8 cellular contexts compared by ENCODE assay signal in genomic region chr1:91502882-91503184, GRCh38. TPM values are rescaled to one million over a fixed set of nuclear protein-coding genes. Genes with fewer than 3 reads are reported as not detected.
DNase-seq lines count a peak whose midpoint lies in the region; ATAC-seq and TF ChIP-seq lines count a peak whose summit lies in the region.

No MANE protein-coding gene starts in this region.

- H3K27me3 Mint-ChIP-seq in activated CD4-positive, alpha-beta T cell treated with anti-CD3 and anti-CD28 coated beads, Interleukin-2, amount 10 ng/mL, durations not matched to agents 7 days and 5 days, result no peaks in the 10 kb centered on the region

- H3K27ac ChIP-seq in body of pancreas (no peak overlapping the region), coronary artery (no peak overlapping the region)

- H3K36me3 Mint-ChIP-seq in activated CD4-positive, alpha-beta T cell treated with anti-CD3 and anti-CD28 coated beads, Interleukin-2, amount 10 ng/mL, durations not matched to agents 7 days and 5 days (ENCODE audit: low read depth), result peaks cover 19% of the 10 kb centered on the region

- no peak overlapping the region for H3K4me3 ChIP-seq in adipocyte (ENCODE audit: low read length)
- no peak overlapping the region for H3K4me3 ChIP-seq in body of pancreas
- H3K4me3 ChIP-seq in coronary artery, result no peak overlapping the region

- H3K36me3 ChIP-seq in adipocyte (ENCODE audit: control insufficient read depth, insufficient read depth, low read length, severe bottlenecking) (no peaks in the 10 kb centered on the region), body of pancreas (replicated peaks in 1 of 2; ENCODE audit: insufficient read depth in 1 of 2, low read depth in 2 of 2) (no peaks in the 10 kb centered on the region)

- no peak overlapping the region for H3K4me3 Mint-ChIP-seq in activated CD4-positive, alpha-beta T cell treated with anti-CD3 and anti-CD28 coated beads, Interleukin-2, amount 10 ng/mL, durations not matched to agents 7 days and 5 days

- no peak overlapping the region for H3K27ac Mint-ChIP-seq in activated CD4-positive, alpha-beta T cell treated with anti-CD3 and anti-CD28 coated beads, Interleukin-2, amount 10 ng/mL, durations not matched to agents 7 days and 5 days

- intact Hi-C loops in body of pancreas (cut with DNase I), result no loop called here

- WGBS in body of pancreas, 2 donors, result 64 to 92% methylated on average over 1 of the region's 1 CpG

- H3K27me3 ChIP-seq in adipocyte (replicated peaks; ENCODE audit: control insufficient read depth, insufficient read depth, low read length) (no peaks in the 10 kb centered on the region), body of pancreas (no peaks in the 10 kb centered on the region)

- ATAC-seq in body of pancreas, result no peak

- POLR2A ChIA-PET in activated CD4-positive, alpha-beta T cell treated with anti-CD3 and anti-CD28 coated beads, Interleukin-2, amount 10 ng/mL, durations not matched to agents 7 days and 5 days (lab: Charles Lee), result no interaction called here

- TF ChIP-seq POLR2A in body of pancreas (IDR thresholded peaks at IDR 0.05), result no peak

- peaks cover 33% of the 10 kb centered on the region for H3K4me1 Mint-ChIP-seq in activated CD4-positive, alpha-beta T cell treated with anti-CD3 and anti-CD28 coated beads, Interleukin-2, amount 10 ng/mL, durations not matched to agents 7 days and 5 days

- H3K9ac ChIP-seq in adipocyte (ENCODE audit: low read length), result peak overlapping the region; percentile 21

- no peak for TF ChIP-seq CTCF in body of pancreas (IDR thresholded peaks at IDR 0.05)
- TF ChIP-seq CTCF in coronary artery (IDR thresholded peaks at IDR 0.05), result no peak

- H3K4me1 ChIP-seq in adipocyte (ENCODE audit: control insufficient read depth, insufficient read depth, low read length) (peaks cover 16% of the 10 kb centered on the region), body of pancreas (peaks cover 14% of the 10 kb centered on the region)

- H3K9me3 Mint-ChIP-seq in activated CD4-positive, alpha-beta T cell treated with anti-CD3 and anti-CD28 coated beads, Interleukin-2, amount 10 ng/mL, durations not matched to agents 7 days and 5 days, result no peaks in the 10 kb centered on the region

- peak; percentile 19 for DNase-seq in activated CD4-positive, alpha-beta T cell treated with anti-CD3 and anti-CD28 coated beads, Interleukin-2, amount 10 ng/mL, durations not matched to agents 7 days and 5 days
- DNase-seq in activated CD4-positive, alpha-beta T cell treated with anti-CD3 and anti-CD28 coated beads, Interleukin-2, amount 50 U/mL, for 4 hours, result no peak
- DNase-seq in MV-4-11 (lab: John Stamatoyannopoulos, UW) (peak; percentile 6), adipocyte (ENCODE audit: low read depth) (no peak), renal cortical epithelial cell (ENCODE audit: low read depth) (peak; percentile 8), SKM-1 (lab: John Stamatoyannopoulos, UW; ENCODE audit: unreplicated experiment) (no peak), body of pancreas (no peak), coronary artery (ENCODE audit: low spot score) (no peak)

- CTCF ChIA-PET in activated CD4-positive, alpha-beta T cell treated with anti-CD3 and anti-CD28 coated beads, Interleukin-2, amount 10 ng/mL, durations not matched to agents 7 days and 5 days (lab: Charles Lee), result interaction anchor here (0.6 to 2.7 kb wide), 2 partner anchors 12 to 811 kb away, joined by 3 to 7 read pairs; no protein-coding TSS in a partner anchor

- H3K9me3 ChIP-seq in adipocyte (ENCODE audit: control insufficient read depth, low read length) (no peaks in the 10 kb centered on the region), body of pancreas (no peaks in the 10 kb centered on the region)

RNA-seq across cellular contexts. Expression of gene CDC7, which starts 2.2 kb away (rescaled TPM):
- 10 to 100 TPM; 31.4 to 34.7 TPM for total RNA-seq in activated CD4-positive, alpha-beta T cell treated with anti-CD3 and anti-CD28 coated beads, Interleukin-2, amount 10 ng/mL, durations not matched to agents 7 days and 5 days
- total RNA-seq in renal cortical epithelial cell (4.7 and 6.1 TPM in 2 replicates), body of pancreas (under 1 TPM; 0.66 to 0.78 TPM)

Comparison
In these comparisons a context has a peak if more than half of its experiments do, and no peak if none do; other contexts are left out.
1. DNase-seq: peak in activated CD4-positive, alpha-beta T cell treated with anti-CD3 and anti-CD28 coated beads, Interleukin-2, amount 10 ng/mL, durations not matched to agents 7 days and 5 days (single experiment), MV-4-11 (single experiment) and renal cortical epithelial cell (single experiment); none in activated CD4-positive, alpha-beta T cell treated with anti-CD3 and anti-CD28 coated beads, Interleukin-2, amount 50 U/mL, for 4 hours (0 of 2), adipocyte (single experiment), SKM-1 (single experiment), body of pancreas (0 of 4) and coronary artery (single experiment).